In genomic region chr15:20256394-20256793, GRCh38 we compare ENCODE assay signal across 3 cellular contexts.
A peak's percentile ranks its signal among the peaks of the same experiment; 100 is the strongest.
DNase-seq lines count a peak whose midpoint lies in the region; ATAC-seq, FAIRE-seq and TF ChIP-seq lines count a peak whose summit lies in the region.
"Not testable (repeated sequence)": the region's sequence is repeated elsewhere in the genome, so short reads cannot be mapped to it uniquely, and the experiment has no call there.

No MANE protein-coding gene starts in this region.

- H3K9ac ChIP-seq in HUES64 (ENCODE audit: low read depth, low read length) = not testable (repeated sequence)

- CTCF ChIA-PET in A549 (lab: Yijun Ruan, JAX); HEK293 (lab: Yijun Ruan, JAX): not testable (repeated sequence)

- not testable (repeated sequence) for H3K36me3 ChIP-seq in HEK293 (ENCODE audit: control insufficient read depth in 2 of 2, insufficient read depth in 1 of 2, low read length in 2 of 2); HUES64 (ENCODE audit: insufficient read depth, low read length)

- not testable (repeated sequence) for H3K27ac ChIP-seq in A549; HEK293 (ENCODE audit: extremely low read depth, low read depth, low read length); HUES64 (ENCODE audit: low read depth, low read length)

- H3K9me3 ChIP-seq in A549 = peaks cover 18% of the 10 kb centered on the region; the same call in 2 of the 3 replicates
- H3K9me3 ChIP-seq in HEK293 (ENCODE audit: control insufficient read depth, insufficient read depth, low read depth, low read length) = not testable (repeated sequence)
- H3K9me3 ChIP-seq in HUES64 (ENCODE audit: insufficient read depth, low read depth, low read length) = peaks cover 84% of the 10 kb centered on the region

- FAIRE-seq in A549 (lab: Jason Lieb, UNC) = not testable (repeated sequence)

- not testable (repeated sequence) for H3K4me2 ChIP-seq in A549

- 26% methylated on average over 7 of the region's 7 CpGs for WGBS in A549 (ENCODE audit: missing lambda C conversion rate)
- 90% methylated on average over 5 of the region's 7 CpGs for WGBS in HUES64

- TF ChIP-seq RAD21 in A549 (conservative IDR thresholded peaks at IDR 0.05 in 1 of 2, IDR thresholded peaks at IDR 0.05 in 1 of 2) = not testable (repeated sequence)

- not testable (repeated sequence) for H3K4me1 ChIP-seq in A549; HEK293 (ENCODE audit: control insufficient read depth, insufficient read depth, low read length); HUES64 (ENCODE audit: insufficient read depth, low read length)

- TF ChIP-seq CTCF in A549 (IDR thresholded peaks at IDR 0.05); HEK293 (tag by site-specific recombination; IDR thresholded peaks at IDR 0.05): not testable (repeated sequence)

- H3K27me3 ChIP-seq in HUES64 (ENCODE audit: insufficient read depth, low read length) = not testable (repeated sequence)

- not testable (repeated sequence) for DNase-seq in A549 (ENCODE audit: low read depth in 1 of 2, low spot score in 1 of 2)

- POLR2A ChIA-PET in A549 (lab: Yijun Ruan, JAX); HEK293 (lab: Yijun Ruan, JAX): not testable (repeated sequence)

- TF ChIP-seq EP300 in A549 (IDR thresholded peaks at IDR 0.05) = not testable (repeated sequence)

- not testable (repeated sequence) for ATAC-seq in A549

- TF ChIP-seq POLR2A in A549 (IDR thresholded peaks at IDR 0.05; ENCODE audit: low read length) = not testable (repeated sequence)

- not testable (repeated sequence) for H3K4me3 ChIP-seq in A549; HEK293 (ENCODE audit: low read depth, low read length)
- H3K4me3 ChIP-seq in HUES64 (ENCODE audit: low read length) = 0 out of 2 replicates have a peak overlapping the region, but pooled peaks have one; percentile 21

TF ChIP-seq in A549, 52 proteins besides CTCF, POLR2A, EP300 and RAD21:
- peak; percentile 74 for TF ChIP-seq ZC3H11A (IDR thresholded peaks at IDR 0.05)

TF ChIP-seq in HEK293, 187 proteins besides CTCF, POLR2A, EP300 and RAD21:
- TF ChIP-seq ZNF433 (tag by site-specific recombination; IDR thresholded peaks at IDR 0.05; ENCODE audit: low read depth) = peak; percentile 54; the same call in 1 of the 2 replicates
- peak; percentile 27; the same call in 1 of the 2 replicates for TF ChIP-seq ZNF623 (tag by site-specific recombination; IDR thresholded peaks at IDR 0.05)
- peak; percentile 70; the same call in 1 of the 2 replicates for TF ChIP-seq ZNF518A (tag by site-specific recombination; conservative IDR thresholded peaks at IDR 0.05; ENCODE audit: low read depth)
- peak; percentile 44; the same call in 1 of the 2 replicates for TF ChIP-seq ZNF202 (tag by site-specific recombination; IDR thresholded peaks at IDR 0.05; ENCODE audit: borderline replicate concordance)
- peak; percentile 70; the same call in 1 of the 2 replicates for TF ChIP-seq ZNF394 (tag by site-specific recombination; IDR thresholded peaks at IDR 0.05; ENCODE audit: borderline replicate concordance)
- peak; percentile 34; the same call in 1 of the 2 replicates for TF ChIP-seq ZNF555 (tag by site-specific recombination; conservative IDR thresholded peaks at IDR 0.05)
- TF ChIP-seq ZNF140 (tag by site-specific recombination; IDR thresholded peaks at IDR 0.05) = peak; percentile 57
- peak; percentile 37 for TF ChIP-seq ZNF426 (tag by site-specific recombination; IDR thresholded peaks at IDR 0.05)
- TF ChIP-seq ZBTB11 (tag by site-specific recombination; conservative IDR thresholded peaks at IDR 0.05; ENCODE audit: low read depth) = 0 out of 2 replicates have a peak, but pooled peaks have one; percentile 37
- peak; percentile 9; the same call in 1 of the 2 replicates for TF ChIP-seq ZNF654 (tag by site-specific recombination; IDR thresholded peaks at IDR 0.05; ENCODE audit: low read depth)
- 0 out of 2 replicates have a peak, but pooled peaks have one; percentile 38 for TF ChIP-seq ZNF560 (tag by site-specific recombination; IDR thresholded peaks at IDR 0.05; ENCODE audit: borderline replicate concordance)
